In the genomic region with DNA sequence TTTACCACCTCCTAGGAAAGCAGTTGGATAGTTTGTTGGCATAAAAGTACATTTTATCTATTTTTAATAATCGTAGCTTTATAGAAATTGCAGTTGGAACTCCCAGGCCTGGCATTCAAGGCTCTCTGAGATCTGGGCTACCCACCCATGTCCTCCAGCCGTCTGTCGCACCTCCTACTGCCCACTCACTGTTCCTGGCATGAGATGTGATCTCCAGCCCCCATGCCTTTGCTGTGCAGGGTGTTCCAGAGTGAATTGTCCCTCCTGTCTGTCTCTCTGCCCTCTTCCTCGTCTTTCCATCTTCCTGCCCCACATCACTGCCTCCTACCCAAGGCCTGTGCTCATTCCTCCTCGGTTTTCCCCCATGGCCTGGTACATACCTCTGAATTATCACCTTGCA, we compare ENCODE assay signal across 10 cellular contexts. TPM values are rescaled to one million over a fixed set of nuclear protein-coding genes. Genes with fewer than 3 reads are reported as not detected.
DNase-seq lines count a peak whose midpoint lies in the region; ATAC-seq and TF ChIP-seq lines count a peak whose summit lies in the region.
"Had no signal": no experiment of that assay in that cellular context is flagged by ENCODE, and none has a peak within 500 bp of the region (broad histone marks: within the 10 kb centered on the region; RNA-seq: fewer than 3 reads in every experiment).

No MANE protein-coding gene starts in this region.

- CTCF ChIA-PET in CD8-positive, alpha-beta T cell (lab: Charles Lee) = interaction anchor here (1.0 to 1.9 kb wide), 2 partner anchors 10 to 14 kb away, joined by 4 to 7 read pairs; no protein-coding TSS in a partner anchor
- CTCF ChIA-PET in PC-3 (lab: Charles Lee) = interaction anchor here (0.5 kb wide), 1 partner anchor 232 kb away, joined by 4 read pairs; no protein-coding TSS in a partner anchor

- peaks cover 67% of the 10 kb centered on the region for H3K36me3 Mint-ChIP-seq in CD8-positive, alpha-beta T cell
- peaks cover 71% of the 10 kb centered on the region for H3K36me3 Mint-ChIP-seq in effector memory CD8-positive, alpha-beta T cell (ENCODE audit: insufficient read depth)

- no peaks in the 10 kb centered on the region for H3K27me3 Mint-ChIP-seq in CD8-positive, alpha-beta T cell (ENCODE audit: low read depth)
- no peaks in the 10 kb centered on the region for H3K27me3 Mint-ChIP-seq in effector memory CD8-positive, alpha-beta T cell

- H3K27ac ChIP-seq in CD8-positive, alpha-beta T cell (ENCODE audit: low read depth, low read length) = no peak overlapping the region
- H3K27ac ChIP-seq in PC-3 (ENCODE audit: low read length) = peak overlapping the region; percentile 87
- H3K27ac ChIP-seq in psoas muscle = peak overlapping the region; percentile 86
- H3K27ac ChIP-seq in spleen = peak overlapping the region in 1 of 8 donors; percentile 24
- H3K27ac ChIP-seq: ovary had no signal

- peak overlapping the region; percentile 45 for H2AFZ ChIP-seq in PC-3 (ENCODE audit: low read length)

- intact Hi-C loops in CD8-positive, alpha-beta T cell (cut with DNase I, micrococcal nuclease) = no loop called here
- intact Hi-C loops in PC-3 (cut with micrococcal nuclease) = loop anchor here (2.0 kb wide), 1 partner anchor 50 kb away; a partner anchor contains a TSS
- intact Hi-C loops in psoas muscle (cut with DNase I) = no loop called here
- intact Hi-C loops in spleen (cut with DNase I; ENCODE audit: low total_unique reads) = no loop called here

- H3K36me3 ChIP-seq in CD8-positive, alpha-beta T cell (ENCODE audit: insufficient read depth, low read length) = peaks cover 20% of the 10 kb centered on the region
- H3K36me3 ChIP-seq in PC-3 (ENCODE audit: low read depth, low read length) (peaks cover 24% of the 10 kb centered on the region; the same call in 1 of the 2 replicates), psoas muscle (ENCODE audit: insufficient read depth in 1 of 2, low read depth in 1 of 2) (peaks cover 12 to 14% of the 10 kb centered on the region in 2 donors), spleen (peaks cover 0 to 69% (median 41%) of the 10 kb centered on the region in 6 donors)
- H3K36me3 ChIP-seq: ovary had no signal

- no peak for ATAC-seq in CD8-positive, alpha-beta T cell
- ATAC-seq in PC-3 (no peak), psoas muscle (peak in 1 of 4 donors; percentile 3), HG03108 (IDR thresholded peaks at IDR 0.05; ENCODE audit: unreplicated experiment) (no peak), GM21526 (IDR thresholded peaks at IDR 0.05; ENCODE audit: low FRiP score, unreplicated experiment) (no peak)
- ATAC-seq in effector memory CD8-positive, alpha-beta T cell (replicated peaks) = no peak

- no peak overlapping the region for H3K4me3 Mint-ChIP-seq in CD8-positive, alpha-beta T cell
- peak overlapping the region in 1 of 2 donors; percentile 13 for H3K4me3 Mint-ChIP-seq in effector memory CD8-positive, alpha-beta T cell

- no peaks in the 10 kb centered on the region for H3K4me1 ChIP-seq in CD8-positive, alpha-beta T cell (ENCODE audit: insufficient read depth, low read length)
- peaks cover 41% of the 10 kb centered on the region for H3K4me1 ChIP-seq in PC-3 (ENCODE audit: insufficient read depth, low read length)
- H3K4me1 ChIP-seq in psoas muscle = peaks cover 40% of the 10 kb centered on the region
- H3K4me1 ChIP-seq in spleen = peaks cover 3 to 83% (median 30%) of the 10 kb centered on the region in 6 donors

- no peak for DNase-seq in CD8-positive, alpha-beta T cell
- DNase-seq in PC-3 (no peak), psoas muscle (no peak), spleen (no peak), iPS-NIHi11 (ENCODE audit: low spot score) (no peak)
- no peak for DNase-seq in effector memory CD8-positive, alpha-beta T cell
- DNase-seq: cortex of kidney, ovary had no signal

- H3K79me2 ChIP-seq in PC-3 (ENCODE audit: low read length) = peaks cover 37% of the 10 kb centered on the region

- BruUV-seq in PC-3 (replicated peaks; lab: Mats Ljungman, UMichigan) = no TSS peak

- POLR2A ChIA-PET in CD8-positive, alpha-beta T cell (lab: Charles Lee) = no interaction called here
- POLR2A ChIA-PET in PC-3 (lab: Charles Lee; ENCODE audit: unreplicated experiment) = interaction anchor here (0.5 to 0.6 kb wide), 2 partner anchors 11 to 48 kb away, joined by 3 to 5 read pairs; no protein-coding TSS in a partner anchor

- peak overlapping the region; percentile 62 for H3K4me2 ChIP-seq in PC-3 (ENCODE audit: low read length)

- WGBS in psoas muscle, 3 donors = 52 to 81% (median 59%) methylated on average over 5 of the region's 5 CpGs
- 75 to 90% (median 86%) methylated on average over 5 of the region's 5 CpGs for WGBS in spleen, 5 donors

- no peaks in the 10 kb centered on the region for H3K9me3 Mint-ChIP-seq in CD8-positive, alpha-beta T cell
- H3K9me3 Mint-ChIP-seq in effector memory CD8-positive, alpha-beta T cell = no peaks in the 10 kb centered on the region

- H3F3A ChIP-seq in PC-3 (ENCODE audit: low read length, unreplicated experiment) = peaks cover 7% of the 10 kb centered on the region

- H3K27ac Mint-ChIP-seq in CD8-positive, alpha-beta T cell = peak overlapping the region; percentile 73
- H3K27ac Mint-ChIP-seq in effector memory CD8-positive, alpha-beta T cell = peak overlapping the region; percentile 2 to 91

- no peaks in the 10 kb centered on the region for H3K9me3 ChIP-seq in CD8-positive, alpha-beta T cell (ENCODE audit: low read length)
- H3K9me3 ChIP-seq in PC-3 (ENCODE audit: low read length) (no peaks in the 10 kb centered on the region), psoas muscle (no peaks in the 10 kb centered on the region), spleen (no peaks in the 10 kb centered on the region)
- H3K9me3 ChIP-seq: ovary had no signal

- no peak for TF ChIP-seq POLR2A in spleen (IDR thresholded peaks at IDR 0.05)

- H3K9ac ChIP-seq in PC-3 (ENCODE audit: low read length) = peak overlapping the region; percentile 49

- H3K4me1 Mint-ChIP-seq in CD8-positive, alpha-beta T cell (ENCODE audit: low read depth) = peaks cover 48% of the 10 kb centered on the region
- H3K4me1 Mint-ChIP-seq in effector memory CD8-positive, alpha-beta T cell (ENCODE audit: low read depth in 2 of 2) = peaks cover 40 to 44% of the 10 kb centered on the region in 2 donors

- no peak for TF ChIP-seq CTCF in CD8-positive, alpha-beta T cell (IDR thresholded peaks at IDR 0.05)
- TF ChIP-seq CTCF in PC-3 (conservative IDR thresholded peaks at IDR 0.05; ENCODE audit: low read depth, low read length) = no peak
- no peak for TF ChIP-seq CTCF in psoas muscle (IDR thresholded peaks at IDR 0.05)
- no peak for TF ChIP-seq CTCF in spleen (IDR thresholded peaks at IDR 0.05 in 8 of 11, conservative IDR thresholded peaks at IDR 0.05 in 3 of 11)

- H3K4me3 ChIP-seq in CD8-positive, alpha-beta T cell (ENCODE audit: low read depth, low read length) = no peak overlapping the region
- H3K4me3 ChIP-seq in PC-3 (ENCODE audit: low read length) = peak overlapping the region; percentile 13; the same call in 1 of the 2 replicates
- H3K4me3 ChIP-seq in psoas muscle = no peak overlapping the region
- no peak overlapping the region for H3K4me3 ChIP-seq in spleen
- H3K4me3 ChIP-seq: ovary had no signal

- H3K9me2 ChIP-seq in PC-3 (replicated peaks; ENCODE audit: low read length) = no peaks in the 10 kb centered on the region

- no peaks in the 10 kb centered on the region for H4K20me1 ChIP-seq in PC-3 (ENCODE audit: low read length)

- no peaks in the 10 kb centered on the region for H3K27me3 ChIP-seq in CD8-positive, alpha-beta T cell (ENCODE audit: insufficient read depth, low read length)
- H3K27me3 ChIP-seq in PC-3 (ENCODE audit: low read length) (no peaks in the 10 kb centered on the region), psoas muscle (ENCODE audit: insufficient read depth in 3 of 3, low read length in 2 of 3) (no peaks in the 10 kb centered on the region), spleen (replicated peaks in 1 of 7) (no peaks in the 10 kb centered on the region)
- H3K27me3 ChIP-seq: ovary had no signal

RNA-seq across cellular contexts. Expression of a gene that starts 50.7 kb away (rescaled TPM):
- 10 to 100 TPM; 96.0 to 97.5 TPM for total RNA-seq in CD8-positive, alpha-beta T cell
- total RNA-seq in PC-3 (2014; rRNA removed) (47.2 and 47.7 TPM in 2 replicates), psoas muscle (100 to 1,000 TPM in 1 of 4 donors, 10 to 100 TPM in 3; 29.7 to 112 (median 56.3) TPM), spleen (10 to 100 TPM; 60.3 to 84.9 (median 73.5) TPM)
- polyA plus RNA-seq in psoas muscle (100 to 1,000 TPM in 1 of 3 donors, 10 to 100 TPM in 2; 28.7 to 107 (median 46.1) TPM), spleen (10 to 100 TPM; 20.5 to 42.1 (median 25.0) TPM)
